Comparison of ENCODE assay signal across 26 cellular contexts in genomic region chr6:890995-891394, GRCh38.
DNase-seq lines count a peak whose midpoint lies in the region; ATAC-seq, FAIRE-seq and TF ChIP-seq lines count a peak whose summit lies in the region.
"Had no signal": no experiment of that assay in that cellular context is flagged by ENCODE, and none has a peak within 500 bp of the region (broad histone marks: within the 10 kb centered on the region; RNA-seq: fewer than 3 reads in every experiment).

No MANE protein-coding gene starts in this region.

- no peak overlapping the region for H2BK5ac ChIP-seq in IMR-90 (ENCODE audit: low read depth, low read length, poor library complexity, severe bottlenecking)

- no peak for DNase-seq in IMR-90
- no peak for DNase-seq in K562 (ENCODE audit: extremely low read depth in 1 of 4, low spot score in 3 of 4)
- no peak for DNase-seq in esophagus squamous epithelium (lab: John Stamatoyannopoulos, UW)
- no peak for DNase-seq in NCI-H1092 (lab: John Stamatoyannopoulos, UW)
- DNase-seq: 8988T; ACHN; BE2C; C1 segment of cervical spinal cord; CD4-positive, alpha-beta memory T cell; CD4-positive, CD25-positive, alpha-beta regulatory T cell; CD8-positive, alpha-beta memory T cell; COR-L47; DMS 273 treated with DMSO at 0.1 percent for 48 hours; DMS153; DMS53; DMS79; DND-41; EL; GDM1 had no signal

- H3K4ac ChIP-seq in IMR-90 (ENCODE audit: low read depth, low read length): no peak overlapping the region

- H3K4me2 ChIP-seq in IMR-90 (ENCODE audit: low read depth, low read length) (no peak overlapping the region), K562 (ENCODE audit: insufficient read depth, low read length) (no peak overlapping the region)
- H3K4me2 ChIP-seq: BLaER1 had no signal

- no peak overlapping the region for H3K56ac ChIP-seq in IMR-90 (ENCODE audit: extremely low read depth, insufficient read depth, low read length)

- no peaks in the 10 kb centered on the region for H3K79me2 ChIP-seq in K562 (ENCODE audit: control insufficient read depth, insufficient read depth, low read length)

- no peak for TF ChIP-seq EP300 in K562 (IDR thresholded peaks at IDR 0.05; ENCODE audit: low read length)

- H4K8ac ChIP-seq in IMR-90 (ENCODE audit: low read depth in 2 of 2, low read length in 2 of 2): no peak overlapping the region

- intact Hi-C loops in IMR-90 (cut with micrococcal nuclease) (loop anchor here (5.0 kb wide), 1 partner anchor 691 kb away; no protein-coding TSS in a partner anchor), K562 (cut with micrococcal nuclease) (loop anchor here (10.0 kb wide), 1 partner anchor 86 kb away; no protein-coding TSS in a partner anchor), esophagus squamous epithelium (cut with DNase I) (no loop called here)

- no peak overlapping the region for H3K18ac ChIP-seq in IMR-90 (ENCODE audit: low read depth, low read length)

- in situ Hi-C loops in IMR-90 (cut with MboI; ENCODE audit: low sequenced_read_pairs) (no loop called here), K562 (cut with MboI) (no loop called here)

- no peak overlapping the region for H2AK9ac ChIP-seq in IMR-90 (replicated peaks; ENCODE audit: low read depth, low read length, poor library complexity)

- H4K91ac ChIP-seq in IMR-90 (ENCODE audit: insufficient read depth, low read depth, low read length): no peak overlapping the region

- no peaks in the 10 kb centered on the region for H3K79me1 ChIP-seq in IMR-90 (ENCODE audit: low read depth in 1 of 2, low read length in 2 of 2)

- H3K27me3 ChIP-seq in IMR-90 (ENCODE audit: control insufficient read depth, insufficient read depth, low read length): peaks cover 5% of the 10 kb centered on the region
- H3K27me3 ChIP-seq in K562 (ENCODE audit: control insufficient read depth in 2 of 2, insufficient read depth in 2 of 2, low read length in 2 of 2): peaks cover 16 to 31% of the 10 kb centered on the region in 2 experiments; a peak in 4 of 5 replicates
- no peaks in the 10 kb centered on the region for H3K27me3 ChIP-seq in esophagus squamous epithelium
- H3K27me3 ChIP-seq: BLaER1 had no signal

- H4K20me1 ChIP-seq in IMR-90 (ENCODE audit: insufficient read depth, low read length) (no peaks in the 10 kb centered on the region; the same call in 1 of the 2 replicates), K562 (replicated peaks; ENCODE audit: control insufficient read depth, insufficient read depth, low read length) (0 out of 2 replicates have a peak, but pooled peaks cover 7% of the 10 kb centered on the region)
- H4K20me1 ChIP-seq: BLaER1 had no signal

- no peaks in the 10 kb centered on the region for H3K9me1 ChIP-seq in IMR-90 (ENCODE audit: insufficient read depth, low read length)
- H3K9me1 ChIP-seq in K562 (ENCODE audit: control insufficient read depth, insufficient read depth, low read length): no peaks in the 10 kb centered on the region

- no peak for FAIRE-seq in K562 (lab: Jason Lieb, UNC)
- FAIRE-seq: A204.1, GM12878, GM12892, GM18507, GM19239 had no signal

- TF ChIP-seq CTCF in IMR-90 (conservative IDR thresholded peaks at IDR 0.05; ENCODE audit: low read depth, low read length) (no peak), K562 (IDR thresholded peaks at IDR 0.05 in 2 of 3, conservative IDR thresholded peaks at IDR 0.05 in 1 of 3; ENCODE audit: insufficient read depth in 2 of 3, low read depth in 1 of 3, low read length in 3 of 3) (no peak), esophagus squamous epithelium (IDR thresholded peaks at IDR 0.05) (no peak)

- no peak overlapping the region for H3K14ac ChIP-seq in IMR-90 (replicated peaks; ENCODE audit: low read depth, low read length)

- no peaks in the 10 kb centered on the region for H3K9me3 ChIP-seq in IMR-90 (ENCODE audit: control insufficient read depth, insufficient read depth, low read length)
- no peaks in the 10 kb centered on the region for H3K9me3 ChIP-seq in K562 (replicated peaks; ENCODE audit: control insufficient read depth, insufficient read depth, low read depth, low read length)
- H3K9me3 ChIP-seq in esophagus squamous epithelium: no peaks in the 10 kb centered on the region
- H3K9me3 ChIP-seq: BE2C, BLaER1 had no signal

- H3K27ac ChIP-seq in IMR-90 (ENCODE audit: insufficient read depth, low read length) (no peak overlapping the region), K562 (ENCODE audit: extremely low read depth, low read depth, low read length) (no peak overlapping the region), esophagus squamous epithelium (peak overlapping the region in 3 of 4 donors; percentile 0 to 60 (median 42))
- H3K27ac ChIP-seq: BLaER1 had no signal

- H3K4me1 ChIP-seq in IMR-90 (ENCODE audit: control insufficient read depth, insufficient read depth, low read length) (no peaks in the 10 kb centered on the region; the same call in 1 of the 2 replicates), K562 (replicated peaks in 1 of 2; ENCODE audit: control insufficient read depth in 2 of 2, insufficient read depth in 2 of 2, low read length in 2 of 2) (peaks cover 0 to 4% of the 10 kb centered on the region in 2 experiments; a peak in 1 of 5 replicates), esophagus squamous epithelium (peaks cover 0 to 4% (median 0%) of the 10 kb centered on the region in 3 donors)
- H3K4me1 ChIP-seq: BE2C, BLaER1 had no signal

- POLR2A ChIA-PET in IMR-90 (lab: Charles Lee; ENCODE audit: unreplicated experiment): no interaction called here
- POLR2A ChIA-PET in K562 (lab: Yijun Ruan, JAX): interaction anchor here (0.6 kb wide), 1 partner anchor 305 kb away, joined by 3 read pairs; no protein-coding TSS in a partner anchor

- no peak overlapping the region for H4K5ac ChIP-seq in IMR-90 (ENCODE audit: low read depth, low read length)

- TF ChIP-seq RAD21 in IMR-90 (IDR thresholded peaks at IDR 0.05; ENCODE audit: low read length) (no peak), K562 (CRISPR knock-in tag; conservative IDR thresholded peaks at IDR 0.05 in 1 of 2, IDR thresholded peaks at IDR 0.05 in 1 of 2) (no peak)

- no peaks in the 10 kb centered on the region for H3K36me3 ChIP-seq in IMR-90 (ENCODE audit: control insufficient read depth, insufficient read depth, low read length)
- no peaks in the 10 kb centered on the region for H3K36me3 ChIP-seq in K562 (ENCODE audit: control insufficient read depth, insufficient read depth, low read length)
- no peaks in the 10 kb centered on the region for H3K36me3 ChIP-seq in esophagus squamous epithelium
- H3K36me3 ChIP-seq: BE2C, BLaER1 had no signal

- no peak overlapping the region for H2BK20ac ChIP-seq in IMR-90 (ENCODE audit: low read depth, low read length)

- no peak overlapping the region for H2AK5ac ChIP-seq in IMR-90 (ENCODE audit: low read depth, low read length)

- H2AFZ ChIP-seq in IMR-90 (replicated peaks; ENCODE audit: low read length, poor library complexity) (no peak overlapping the region), K562 (ENCODE audit: low read depth, low read length) (no peak overlapping the region)

- no CpG with 5 or more reads among the region's 6 CpGs for whole genome bisulfite sequencing in IMR-90 (ENCODE audit: extremely low coverage in 2 of 2, insufficient read length in 1 of 2), 2 experiments
- WGBS in K562 (ENCODE audit: insufficient coverage, low coverage, missing lambda C conversion rate): 0% methylated on average over 6 of the region's 6 CpGs
- 67 to 72% methylated on average over 6 of the region's 6 CpGs for WGBS in esophagus squamous epithelium, 2 donors

- CTCF ChIA-PET in IMR-90 (lab: Yijun Ruan, JAX): no interaction called here
- CTCF ChIA-PET in K562 (lab: Yijun Ruan, JAX; ENCODE audit: low intra/inter-chr PET ratio): no interaction called here

- no peak overlapping the region for H2BK120ac ChIP-seq in IMR-90 (ENCODE audit: low read depth, low read length)

- TF ChIP-seq POLR2A in IMR-90 (IDR thresholded peaks at IDR 0.05; ENCODE audit: low read depth, low read length) (no peak), K562 (conservative IDR thresholded peaks at IDR 0.05) (no peak), esophagus squamous epithelium (IDR thresholded peaks at IDR 0.05) (no peak)

- H3K23ac ChIP-seq in IMR-90 (ENCODE audit: low read depth, low read length): no peak overlapping the region

- H3K4me3 ChIP-seq in IMR-90 (ENCODE audit: insufficient read depth, low read depth, low read length): no peak overlapping the region
- no peak overlapping the region for H3K4me3 ChIP-seq in K562
- no peak overlapping the region for H3K4me3 ChIP-seq in esophagus squamous epithelium
- H3K4me3 ChIP-seq: BLaER1, GM12878 had no signal

- no peak overlapping the region for H2BK15ac ChIP-seq in IMR-90 (ENCODE audit: low read depth, low read length)

- dilution Hi-C loops in IMR-90 (cut with HindIII; ENCODE audit: low sequenced_read_pairs, unreplicated experiment): no loop called here

- no peak for ATAC-seq in IMR-90 (ENCODE audit: low read depth)
- ATAC-seq in K562: no peak
- no peak for ATAC-seq in HG02981 (IDR thresholded peaks at IDR 0.05; ENCODE audit: unreplicated experiment)
- ATAC-seq: GM12878 had no signal

- H3K9ac ChIP-seq in IMR-90 (ENCODE audit: low read depth, low read length) (no peak overlapping the region), K562 (ENCODE audit: insufficient read depth in 1 of 2, low read depth in 2 of 2, low read length in 2 of 2) (no peak overlapping the region)
- H3K9ac ChIP-seq: BLaER1 had no signal

- BruUV-seq in IMR-90 (replicated peaks; lab: Mats Ljungman, UMichigan) (no TSS peak), K562 (replicated peaks; lab: Mats Ljungman, UMichigan) (no TSS peak)

TF ChIP-seq in IMR-90, 13 proteins besides CTCF, POLR2A, EP300 and RAD21:
- no peak for TF ChIP-seq RCOR1 (IDR thresholded peaks at IDR 0.05; ENCODE audit: insufficient replicate concordance, low read length)
- TF ChIP-seq MAFK (IDR thresholded peaks at IDR 0.05; ENCODE audit: low read depth, low read length): no peak
- TF ChIP-seq CEBPB (IDR thresholded peaks at IDR 0.05; ENCODE audit: low read depth, low read length): peak; percentile 50; the same call in 1 of the 2 replicates

TF ChIP-seq in K562, 482 proteins besides CTCF, POLR2A, EP300 and RAD21:
- TF ChIP-seq CEBPB (tag; IDR thresholded peaks at IDR 0.05): 0 out of 2 replicates have a peak, but pooled peaks have one; percentile 39
- TF ChIP-seq HES1 (IDR thresholded peaks at IDR 0.05; ENCODE audit: low read depth): no peak
TF ChIP-seq in K562: peak in this region for 1.

Comparison
In these comparisons a context has a peak if more than half of its experiments do, and no peak if none do; other contexts are left out.
1. H3K27ac ChIP-seq: peak in esophagus squamous epithelium (3 of 4); none in IMR-90 (single experiment) and K562 (single experiment).